ENCODE assay signal across 1 cellular context in the genomic region with DNA sequence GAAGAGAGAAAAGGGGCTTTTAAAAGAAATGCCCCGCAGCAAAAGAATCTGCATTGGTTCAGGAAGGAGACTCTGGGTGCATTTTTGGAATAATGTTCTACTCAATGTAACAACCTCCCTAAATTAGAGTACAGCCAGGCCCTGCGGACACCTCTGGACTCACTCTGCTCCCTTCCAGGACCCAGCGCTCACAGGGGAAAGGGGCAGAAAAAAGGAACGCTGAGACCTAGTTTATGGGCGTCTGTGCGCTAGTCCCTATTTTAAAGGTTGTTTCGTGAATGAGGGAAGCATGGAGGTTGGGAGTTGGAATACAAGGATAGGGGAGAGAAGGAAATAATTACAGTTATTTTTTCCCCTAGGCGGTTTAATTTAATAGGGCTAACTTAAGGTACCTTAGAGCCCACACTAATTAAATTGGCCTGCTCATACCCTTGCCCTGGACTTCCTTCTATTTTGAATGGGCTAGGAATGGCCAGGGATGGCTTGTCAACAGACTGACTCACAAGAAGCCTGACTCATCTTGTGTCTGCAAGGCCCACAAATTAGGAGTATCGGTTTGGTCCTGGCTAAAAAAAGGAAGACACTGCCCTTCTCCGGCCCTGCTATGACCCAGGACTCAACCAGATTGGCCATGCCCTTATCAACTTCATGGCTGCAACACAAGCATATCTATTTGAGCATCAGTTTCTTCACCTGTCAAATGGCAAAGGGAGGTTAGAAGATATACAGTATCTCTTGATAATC.
A peak's percentile ranks its signal among the peaks of the same experiment; 100 is the strongest.
TF ChIP-seq lines count a peak whose summit lies in the region.

No MANE protein-coding gene starts in this region.

TF ChIP-seq in SK-N-SH, 30 proteins besides CTCF, POLR2A, EP300 and RAD21 (continued from another document):
- TF ChIP-seq, protein P1, sequence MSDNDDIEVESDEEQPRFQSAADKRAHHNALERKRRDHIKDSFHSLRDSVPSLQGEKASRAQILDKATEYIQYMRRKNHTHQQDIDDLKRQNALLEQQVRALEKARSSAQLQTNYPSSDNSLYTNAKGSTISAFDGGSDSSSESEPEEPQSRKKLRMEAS (IDR thresholded peaks at IDR 0.05; ENCODE audit: low read depth) = peak; percentile 72; the same call in 1 of the 2 replicates
- peak; percentile 83 for TF ChIP-seq JUND (IDR thresholded peaks at IDR 0.05)
- TF ChIP-seq FOXM1 (IDR thresholded peaks at IDR 0.05; ENCODE audit: low read depth) = no peak
- TF ChIP-seq RXRA (IDR thresholded peaks at IDR 0.05; ENCODE audit: borderline replicate concordance, low read depth) = peak; percentile 3; the same call in 1 of the 2 replicates
- peak; percentile 31; the same call in 1 of the 2 replicates for TF ChIP-seq NFIC (IDR thresholded peaks at IDR 0.05; ENCODE audit: borderline replicate concordance)
- TF ChIP-seq, protein P2, sequence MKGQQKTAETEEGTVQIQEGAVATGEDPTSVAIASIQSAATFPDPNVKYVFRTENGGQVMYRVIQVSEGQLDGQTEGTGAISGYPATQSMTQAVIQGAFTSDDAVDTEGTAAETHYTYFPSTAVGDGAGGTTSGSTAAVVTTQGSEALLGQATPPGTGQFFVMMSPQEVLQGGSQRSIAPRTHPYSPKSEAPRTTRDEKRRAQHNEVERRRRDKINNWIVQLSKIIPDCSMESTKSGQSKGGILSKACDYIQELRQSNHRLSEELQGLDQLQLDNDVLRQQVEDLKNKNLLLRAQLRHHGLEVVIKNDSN (IDR thresholded peaks at IDR 0.05; ENCODE audit: borderline replicate concordance, low read depth) = no peak
